In the genomic region with DNA sequence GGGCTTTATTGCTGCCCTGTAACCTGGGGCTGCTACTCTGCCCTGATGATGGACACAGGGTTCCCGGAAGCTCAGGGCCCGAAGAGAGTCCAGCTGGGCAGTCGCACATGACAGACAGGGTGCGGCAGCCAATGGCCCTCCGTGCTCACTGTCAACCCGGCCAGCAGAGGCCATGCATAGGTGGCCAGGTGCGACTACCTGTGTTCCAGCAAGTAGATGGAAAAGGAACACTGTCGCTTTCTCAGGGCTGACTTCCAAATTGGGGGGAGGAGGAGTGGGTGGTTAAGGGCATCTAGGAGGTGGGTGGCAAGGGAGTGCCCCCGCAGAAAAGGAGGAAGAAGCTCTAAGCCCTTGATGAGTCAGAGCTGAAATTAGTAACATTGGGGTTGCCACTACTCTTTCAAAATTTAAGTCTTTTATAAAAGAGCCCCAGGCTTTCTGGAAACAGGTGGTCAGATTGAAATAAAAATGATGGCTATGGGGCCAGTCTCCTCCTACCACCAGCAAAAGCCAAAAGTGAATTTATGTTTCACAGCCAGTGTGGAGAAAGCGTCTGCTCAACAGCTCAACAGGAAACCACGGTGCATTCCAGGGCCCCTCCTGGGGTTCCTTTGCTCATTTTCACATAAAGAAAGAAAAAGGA, we compare ENCODE assay signal across 9 cellular contexts. TPM values are rescaled to one million over a fixed set of nuclear protein-coding genes. Genes with fewer than 3 reads are reported as not detected.
DNase-seq lines count a peak whose midpoint lies in the region; ATAC-seq and TF ChIP-seq lines count a peak whose summit lies in the region.
"Had no signal": no experiment of that assay in that cellular context is flagged by ENCODE, and none has a peak within 500 bp of the region (broad histone marks: within the 10 kb centered on the region; RNA-seq: fewer than 3 reads in every experiment).

No MANE protein-coding gene starts in this region.

- CTCF ChIA-PET in CD4-positive, alpha-beta T cell (lab: Charles Lee), result no interaction called here

- no peaks in the 10 kb centered on the region for H3K9me3 Mint-ChIP-seq in CD4-positive, alpha-beta T cell

- H3K27ac Mint-ChIP-seq in CD4-positive, alpha-beta T cell, result no peak overlapping the region

- no peak overlapping the region for H3K27ac ChIP-seq in suprapubic skin
- no peak overlapping the region for H3K27ac ChIP-seq in CD4-positive, alpha-beta T cell (ENCODE audit: low read depth, low read length)

- POLR2A ChIA-PET in CD4-positive, alpha-beta T cell (lab: Charles Lee), result interaction anchor here (0.5 kb wide), 1 partner anchor 131 kb away, joined by 3 read pairs; no protein-coding TSS in a partner anchor

- H3K4me1 Mint-ChIP-seq in CD4-positive, alpha-beta T cell (ENCODE audit: low read depth), result peaks cover 20% of the 10 kb centered on the region

- no peak for TF ChIP-seq EP300 in suprapubic skin (IDR thresholded peaks at IDR 0.05)

- TF ChIP-seq CTCF in suprapubic skin (IDR thresholded peaks at IDR 0.05), result no peak
- no peak for TF ChIP-seq CTCF in CD4-positive, alpha-beta T cell (IDR thresholded peaks at IDR 0.05)

- no peaks in the 10 kb centered on the region for H3K27me3 Mint-ChIP-seq in CD4-positive, alpha-beta T cell

- no peak overlapping the region for H3K4me3 Mint-ChIP-seq in CD4-positive, alpha-beta T cell

- H3K27me3 ChIP-seq in suprapubic skin, result no peaks in the 10 kb centered on the region
- H3K27me3 ChIP-seq in CD4-positive, alpha-beta T cell (ENCODE audit: control insufficient read depth, insufficient read depth, low read length), result no peaks in the 10 kb centered on the region

- no peaks in the 10 kb centered on the region for H3K9me3 ChIP-seq in suprapubic skin
- H3K9me3 ChIP-seq in CD4-positive, alpha-beta T cell (ENCODE audit: control insufficient read depth, low read length), result no peaks in the 10 kb centered on the region

- peak; percentile 56 for DNase-seq in CD1c-positive myeloid dendritic cell (ENCODE audit: extremely low spot score)
- peak; percentile 65 for DNase-seq in RPMI7951 (ENCODE audit: low read depth)
- peak; percentile 30 for DNase-seq in left kidney (ENCODE audit: low read depth, low spot score)
- DNase-seq in suprapubic skin (ENCODE audit: low spot score in 2 of 2), result no peak
- no peak for DNase-seq in superior temporal gyrus (ENCODE audit: extremely low spot score)
- DNase-seq in T1000 (lab: John Stamatoyannopoulos, UW), result no peak
- DNase-seq in CD4-positive, alpha-beta T cell, result no peak

- peak; percentile 23 for ATAC-seq in GM21619 (IDR thresholded peaks at IDR 0.05; ENCODE audit: unreplicated experiment)
- no peak for ATAC-seq in CD4-positive, alpha-beta T cell (ENCODE audit: poor library complexity)

- peaks cover 4% of the 10 kb centered on the region for H3K4me1 ChIP-seq in suprapubic skin

- no peaks in the 10 kb centered on the region for H3K36me3 ChIP-seq in suprapubic skin

- WGBS in suprapubic skin, result 73% methylated on average over 11 of the region's 11 CpGs

- H3K4me3 ChIP-seq in suprapubic skin, result no peak overlapping the region
- H3K4me3 ChIP-seq: skin epidermis had no signal

- intact Hi-C loops in CD4-positive, alpha-beta T cell (cut with DNase I, micrococcal nuclease), result no loop called here

- no peak for TF ChIP-seq POLR2A in suprapubic skin (IDR thresholded peaks at IDR 0.05)

- H3K36me3 Mint-ChIP-seq in CD4-positive, alpha-beta T cell (ENCODE audit: low read depth), result no peaks in the 10 kb centered on the region

RNA-seq across cellular contexts. Expression of gene RAMACL, which starts 2.3 kb away (rescaled TPM):
- 0.24 and 0.29 TPM in 2 replicates for total RNA-seq in RPMI7951 (2014; rRNA removed; shearing (Covaris generic))
- 1 to 10 TPM; 1.0 to 3.6 (median 1.1) TPM for total RNA-seq in suprapubic skin
- under 1 TPM; 0.52 to 0.75 TPM for total RNA-seq in CD4-positive, alpha-beta T cell

RNA-seq across cellular contexts. Expression of gene RPS6KA2, which starts 38.2 kb away (rescaled TPM):
- total RNA-seq in RPMI7951 (2014; rRNA removed; shearing (Covaris generic)), result 4.3 and 7.3 TPM in 2 replicates
- total RNA-seq in suprapubic skin, result 10 to 100 TPM; 24.2 to 38.5 (median 32.3) TPM
- total RNA-seq in CD4-positive, alpha-beta T cell, result 1 to 10 TPM; 5.6 to 6.2 TPM

Comparison
In these comparisons a context has a peak if more than half of its experiments do, and no peak if none do; other contexts are left out.
1. DNase-seq: peak in CD1c-positive myeloid dendritic cell (single experiment), RPMI7951 (single experiment) and left kidney (single experiment); none in suprapubic skin (0 of 2), superior temporal gyrus (single experiment), T1000 (single experiment) and CD4-positive, alpha-beta T cell (0 of 10).